Comparison of ENCODE assay signal across 21 cellular contexts in the genomic region with DNA sequence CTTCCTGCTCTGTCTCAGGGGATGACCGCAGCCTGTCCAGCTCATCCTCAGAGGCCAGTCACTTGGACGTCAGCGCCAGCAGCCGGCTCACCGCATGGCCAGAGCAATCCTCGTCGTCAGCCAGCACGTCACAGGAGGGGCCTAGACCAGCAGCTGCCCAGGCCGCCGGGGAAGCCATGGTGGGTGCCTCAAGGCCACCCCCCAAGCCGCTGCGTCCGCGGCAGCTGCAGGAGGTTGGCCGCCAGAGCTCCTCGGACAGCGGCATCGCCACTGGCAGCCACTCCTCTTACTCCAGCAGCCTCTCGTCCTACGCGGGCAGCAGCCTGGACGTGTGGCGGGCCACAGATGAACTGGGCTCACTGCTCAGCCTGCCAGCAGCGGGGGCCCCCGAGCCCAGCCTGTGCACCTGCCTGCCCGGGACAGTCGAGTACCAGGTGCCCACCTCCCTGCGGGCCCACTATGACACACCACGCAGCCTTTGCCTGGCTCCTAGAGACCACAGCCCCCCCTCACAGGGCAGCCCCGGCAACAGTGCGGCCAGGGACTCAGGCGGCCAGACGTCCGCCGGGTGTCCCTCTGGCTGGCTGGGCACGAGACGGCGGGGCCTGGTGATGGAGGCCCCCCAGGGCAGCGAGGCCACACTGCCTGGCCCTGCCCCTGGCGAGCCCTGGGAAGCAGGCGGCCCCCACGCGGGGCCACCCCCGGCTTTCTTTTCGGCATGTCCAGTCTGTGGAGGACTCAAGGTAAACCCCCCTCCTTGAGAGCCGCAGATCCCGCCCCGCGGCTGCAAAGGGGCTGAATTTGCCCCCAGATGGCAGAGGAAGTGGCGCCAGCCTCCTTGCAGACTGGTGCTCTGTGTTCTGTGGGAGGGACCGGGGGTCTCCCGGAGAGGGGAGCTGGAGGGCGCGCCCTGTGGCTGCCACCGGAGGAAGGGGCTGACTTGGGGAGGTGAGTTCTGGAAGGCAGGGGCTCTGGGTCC. TPM values are rescaled to one million over a fixed set of nuclear protein-coding genes. Genes with fewer than 3 reads are reported as not detected.
"Had no signal": no experiment of that assay in that cellular context is flagged by ENCODE, and none has a peak within 500 bp of the region (broad histone marks: within the 10 kb centered on the region; RNA-seq: fewer than 3 reads in every experiment).

No MANE protein-coding gene starts in this region.

- DNase-seq: activated CD4-positive, alpha-beta T cell treated with anti-CD3 and anti-CD28 coated beads, Interleukin-2, amount 50 U/mL, for 1 hour; activated naive CD4-positive, alpha-beta T cell treated with anti-CD3 and anti-CD28 coated beads, Interleukin-2, amount 10 ng/mL, durations not matched to agents 7 days and 5 days; activated T-cell treated with anti-CD3 and anti-CD28 coated beads for 4 hours; islet precursor cell; mammary epithelial cell; naive thymus-derived CD8-positive, alpha-beta T cell; posterior cingulate gyrus; stomach; testis had no signal

- H3K4me3 Mint-ChIP-seq: activated naive CD4-positive, alpha-beta T cell treated with anti-CD3 and anti-CD28 coated beads, Interleukin-2, amount 10 ng/mL, durations not matched to agents 7 days and 5 days; naive thymus-derived CD8-positive, alpha-beta T cell; T-helper 2 cell treated with Interferon-gamma antibody and Interleukin-4, amounts not matched to agents 5 μg/mL and 100 μg/mL, for 36 hours had no signal

- ATAC-seq: left lobe of liver; naive thymus-derived CD8-positive, alpha-beta T cell had no signal

- H2AFZ ChIP-seq: hepatocyte had no signal

- H3K36me3 ChIP-seq: cardiac muscle cell, neutrophil, upper lobe of left lung had no signal

- H3K9me3 ChIP-seq: ascending aorta, neutrophil, stomach, testis, upper lobe of left lung had no signal

- H3K27ac ChIP-seq: ascending aorta, cardiac muscle cell, epithelial cell of prostate, hepatocyte, neutrophil, stomach, testis, upper lobe of left lung had no signal

- H3K27ac Mint-ChIP-seq: activated naive CD4-positive, alpha-beta T cell treated with anti-CD3 and anti-CD28 coated beads, Interleukin-2, amount 10 ng/mL, durations not matched to agents 7 days and 5 days; T-helper 2 cell treated with Interferon-gamma antibody and Interleukin-4, amounts not matched to agents 5 μg/mL and 100 μg/mL, for 36 hours had no signal

- H3K4me1 Mint-ChIP-seq: activated naive CD4-positive, alpha-beta T cell treated with anti-CD3 and anti-CD28 coated beads, Interleukin-2, amount 10 ng/mL, durations not matched to agents 7 days and 5 days had no signal

- H3K4me2 ChIP-seq: hepatocyte, smooth muscle cell had no signal

- H3K79me2 ChIP-seq: hepatocyte had no signal

- H3K27me3 ChIP-seq: ascending aorta, testis had no signal

- H3K4me3 ChIP-seq: ascending aorta, cardiac muscle cell, hepatocyte, smooth muscle cell, stomach, testis, upper lobe of left lung had no signal

- H3K4me1 ChIP-seq: ascending aorta, stomach, upper lobe of left lung had no signal

- H3K9me3 Mint-ChIP-seq: T-helper 2 cell treated with Interferon-gamma antibody and Interleukin-4, amounts not matched to agents 5 μg/mL and 100 μg/mL, for 36 hours had no signal

- H3K36me3 Mint-ChIP-seq: activated naive CD4-positive, alpha-beta T cell treated with anti-CD3 and anti-CD28 coated beads, Interleukin-2, amount 10 ng/mL, durations not matched to agents 7 days and 5 days; naive thymus-derived CD8-positive, alpha-beta T cell had no signal

RNA-seq across cellular contexts. Expression of gene DOK7, which starts 29.9 kb away (rescaled TPM):
- total RNA-seq: dermis microvascular lymphatic vessel endothelial cell; glomerular endothelial cell; naive thymus-derived CD8-positive, alpha-beta T cell; smooth muscle cell had no signal

RNA-seq across cellular contexts. Expression of gene HGFAC, which starts 51.3 kb away (rescaled TPM):
- total RNA-seq: mammary epithelial cell; mononuclear cell; naive thymus-derived CD8-positive, alpha-beta T cell; stomach had no signal
